8 cellular contexts compared by ENCODE assay signal in genomic region chr3:52704611-52705437, GRCh38. TPM values are rescaled to one million over a fixed set of nuclear protein-coding genes. Genes with fewer than 3 reads are reported as not detected.
A peak's percentile ranks its signal among the peaks of the same experiment; 100 is the strongest.
DNase-seq lines count a peak whose midpoint lies in the region; ATAC-seq lines count a peak whose summit lies in the region.

No MANE protein-coding gene starts in this region.

- peak overlapping the region; percentile 80 for H3K4me3 ChIP-seq in neuron (ENCODE audit: low read length)

- peaks cover 20% of the 10 kb centered on the region for H3K36me3 Mint-ChIP-seq in activated CD4-positive, alpha-beta T cell treated with anti-CD3 and anti-CD28 coated beads, Interleukin-2, amount 10 ng/mL, durations not matched to agents 7 days and 5 days (ENCODE audit: low read depth)

- CTCF ChIA-PET in activated CD4-positive, alpha-beta T cell treated with anti-CD3 and anti-CD28 coated beads, Interleukin-2, amount 10 ng/mL, durations not matched to agents 7 days and 5 days (lab: Charles Lee): interaction anchor here (2.2 to 2.5 kb wide), 2 partner anchors 12 to 16 kb away, joined by 6 to 11 read pairs; no protein-coding TSS in a partner anchor

- H2AFZ ChIP-seq in neuron (ENCODE audit: low read depth, low read length): peak overlapping the region; percentile 77

- DNase-seq in NCI-H526 (lab: John Stamatoyannopoulos, UW): peak; percentile 30 to 46
- no peak for DNase-seq in NCI-H526 treated with DMSO at 0.1 percent for 48 hours (lab: John Stamatoyannopoulos, UW)
- DNase-seq in activated CD4-positive, alpha-beta T cell treated with anti-CD3 and anti-CD28 coated beads, Interleukin-2, amount 10 ng/mL, durations not matched to agents 7 days and 5 days: peak; percentile 26
- DNase-seq in fibroblast of peridontal ligament (ENCODE audit: extremely low read depth): peak; percentile 37
- no peak for DNase-seq in GOT3 (lab: John Stamatoyannopoulos, UW)
- DNase-seq in NCI-H1105 treated with DMSO at 0.1 percent for 48 hours (lab: John Stamatoyannopoulos, UW): no peak

- H3K27me3 ChIP-seq in neuron (ENCODE audit: insufficient read depth, low read length): no peaks in the 10 kb centered on the region

- no peaks in the 10 kb centered on the region for H3K9me3 ChIP-seq in neuron (ENCODE audit: low read length)

- H3K4me3 Mint-ChIP-seq in activated CD4-positive, alpha-beta T cell treated with anti-CD3 and anti-CD28 coated beads, Interleukin-2, amount 10 ng/mL, durations not matched to agents 7 days and 5 days: peak overlapping the region; percentile 96

- peak; percentile 4 for ATAC-seq in HG03175 (IDR thresholded peaks at IDR 0.05; ENCODE audit: unreplicated experiment)

- H3K36me3 ChIP-seq in neuron (ENCODE audit: insufficient read depth, low read length): peaks cover 24% of the 10 kb centered on the region

- POLR2A ChIA-PET in activated CD4-positive, alpha-beta T cell treated with anti-CD3 and anti-CD28 coated beads, Interleukin-2, amount 10 ng/mL, durations not matched to agents 7 days and 5 days (lab: Charles Lee): no interaction called here

- H3K4me1 Mint-ChIP-seq in activated CD4-positive, alpha-beta T cell treated with anti-CD3 and anti-CD28 coated beads, Interleukin-2, amount 10 ng/mL, durations not matched to agents 7 days and 5 days: peaks cover 41% of the 10 kb centered on the region

- H3K27me3 Mint-ChIP-seq in activated CD4-positive, alpha-beta T cell treated with anti-CD3 and anti-CD28 coated beads, Interleukin-2, amount 10 ng/mL, durations not matched to agents 7 days and 5 days: no peaks in the 10 kb centered on the region

- peaks cover 27% of the 10 kb centered on the region for H3K4me1 ChIP-seq in neuron (ENCODE audit: insufficient read depth, low read length)

- H3K27ac Mint-ChIP-seq in activated CD4-positive, alpha-beta T cell treated with anti-CD3 and anti-CD28 coated beads, Interleukin-2, amount 10 ng/mL, durations not matched to agents 7 days and 5 days: peak overlapping the region; percentile 93

- no peaks in the 10 kb centered on the region for H3K9me3 Mint-ChIP-seq in activated CD4-positive, alpha-beta T cell treated with anti-CD3 and anti-CD28 coated beads, Interleukin-2, amount 10 ng/mL, durations not matched to agents 7 days and 5 days

RNA-seq across cellular contexts. Expression of gene GLT8D1, which starts 0.8 kb away (rescaled TPM):
- 10 to 100 TPM; 43.0 to 47.2 TPM for total RNA-seq in activated CD4-positive, alpha-beta T cell treated with anti-CD3 and anti-CD28 coated beads, Interleukin-2, amount 10 ng/mL, durations not matched to agents 7 days and 5 days

RNA-seq across cellular contexts. Expression of gene SPCS1, which starts 1.1 kb away (rescaled TPM):
- total RNA-seq in activated CD4-positive, alpha-beta T cell treated with anti-CD3 and anti-CD28 coated beads, Interleukin-2, amount 10 ng/mL, durations not matched to agents 7 days and 5 days: 100 to 1,000 TPM in 1 of 2 experiments, 10 to 100 TPM in 1; 97.0 to 102 TPM

RNA-seq across cellular contexts. Expression of gene GNL3, which starts 19.0 kb away (rescaled TPM):
- 10 to 100 TPM; 74.8 to 79.1 TPM for total RNA-seq in activated CD4-positive, alpha-beta T cell treated with anti-CD3 and anti-CD28 coated beads, Interleukin-2, amount 10 ng/mL, durations not matched to agents 7 days and 5 days

RNA-seq across cellular contexts. Expression of gene PBRM1, which starts 19.1 kb away (rescaled TPM):
- total RNA-seq in activated CD4-positive, alpha-beta T cell treated with anti-CD3 and anti-CD28 coated beads, Interleukin-2, amount 10 ng/mL, durations not matched to agents 7 days and 5 days: 10 to 100 TPM; 88.9 to 97.7 TPM

Comparison
In these comparisons a context has a peak if more than half of its experiments do, and no peak if none do; other contexts are left out.
1. DNase-seq: peak in NCI-H526 (2 of 2), activated CD4-positive, alpha-beta T cell treated with anti-CD3 and anti-CD28 coated beads, Interleukin-2, amount 10 ng/mL, durations not matched to agents 7 days and 5 days (single experiment) and fibroblast of peridontal ligament (single experiment); none in NCI-H526 treated with DMSO at 0.1 percent for 48 hours (single experiment), GOT3 (single experiment) and NCI-H1105 treated with DMSO at 0.1 percent for 48 hours (single experiment).